Comparison of ENCODE assay signal across 12 cellular contexts in genomic region chr3:52181543-52181942, GRCh38. TPM values are rescaled to one million over a fixed set of nuclear protein-coding genes. Genes with fewer than 3 reads are reported as not detected.
DNase-seq lines count a peak whose midpoint lies in the region; FAIRE-seq and TF ChIP-seq lines count a peak whose summit lies in the region.
"Had no signal": no experiment of that assay in that cellular context is flagged by ENCODE, and none has a peak within 500 bp of the region (broad histone marks: within the 10 kb centered on the region; RNA-seq: fewer than 3 reads in every experiment).

No MANE protein-coding gene starts in this region.

- no peaks in the 10 kb centered on the region for H3K27me3 ChIP-seq in neutrophil

- H3K4me1 ChIP-seq in neutrophil (ENCODE audit: control insufficient read depth in 1 of 2, insufficient read depth in 1 of 2, low read depth in 1 of 2, low read length in 1 of 2), result peaks cover 21 to 32% of the 10 kb centered on the region in 2 experiments

- H3K36me3 ChIP-seq in neutrophil, result no peaks in the 10 kb centered on the region

- DNase-seq in EH (ENCODE audit: low read depth), result peak; percentile 58
- peak; percentile 32 for DNase-seq in M059J (ENCODE audit: low read depth)
- no peak for DNase-seq in epithelial cell of prostate (ENCODE audit: low read depth, low spot score)
- DNase-seq in dedifferentiated amniotic fluid mesenchymal stem cell (ENCODE audit: extremely low spot score), result no peak
- no peak for DNase-seq in retina
- DNase-seq in NCI-H146 (lab: John Stamatoyannopoulos, UW), result no peak
- no peak for DNase-seq in frontal cortex (ENCODE audit: low spot score in 2 of 2)
- DNase-seq: DMS153, Kasumi-1, mesenchymal stem cell, NCI-H1930 had no signal

- TF ChIP-seq CTCF in neutrophil (IDR thresholded peaks at IDR 0.05), result no peak

- no peak for FAIRE-seq in frontal cortex (lab: Jason Lieb, UNC)

- no peak overlapping the region for H3K4me3 ChIP-seq in neutrophil (ENCODE audit: low read depth in 1 of 2, low read length in 1 of 2)

- H3K27ac ChIP-seq in epithelial cell of prostate, result peak overlapping the region; percentile 12
- peak overlapping the region; percentile 5 for H3K27ac ChIP-seq in neutrophil

- no peaks in the 10 kb centered on the region for H3K9me3 ChIP-seq in neutrophil

RNA-seq across cellular contexts. Expression of gene ALAS1, which starts 16.4 kb away (rescaled TPM):
- 39.0 and 52.8 TPM in 2 replicates for total RNA-seq in M059J (2014; rRNA removed; shearing (Covaris generic))
- total RNA-seq in frontal cortex, result 51.4 TPM

RNA-seq across cellular contexts. Expression of gene POC1A, which starts 27.3 kb away (rescaled TPM):
- 7.6 and 10.7 TPM in 2 replicates for total RNA-seq in M059J (2014; rRNA removed; shearing (Covaris generic))
- 2.4 TPM for total RNA-seq in frontal cortex

RNA-seq across cellular contexts. Expression of gene TLR9, which starts 43.9 kb away (rescaled TPM):
- not detected in 2 replicates for total RNA-seq in M059J (2014; rRNA removed; shearing (Covaris generic))
- not detected for total RNA-seq in frontal cortex

RNA-seq across cellular contexts. Expression of gene TWF2, which starts 57.4 kb away (rescaled TPM):
- total RNA-seq in M059J (2014; rRNA removed; shearing (Covaris generic)), result 38.5 and 51.0 TPM in 2 replicates
- total RNA-seq in frontal cortex, result 24.5 TPM

Comparison
In these comparisons a context has a peak if more than half of its experiments do, and no peak if none do; other contexts are left out.
1. DNase-seq: peak in EH (single experiment) and M059J (single experiment); none in epithelial cell of prostate (single experiment), dedifferentiated amniotic fluid mesenchymal stem cell (single experiment), retina (single experiment), NCI-H146 (single experiment) and frontal cortex (0 of 2).